In the genomic region with DNA sequence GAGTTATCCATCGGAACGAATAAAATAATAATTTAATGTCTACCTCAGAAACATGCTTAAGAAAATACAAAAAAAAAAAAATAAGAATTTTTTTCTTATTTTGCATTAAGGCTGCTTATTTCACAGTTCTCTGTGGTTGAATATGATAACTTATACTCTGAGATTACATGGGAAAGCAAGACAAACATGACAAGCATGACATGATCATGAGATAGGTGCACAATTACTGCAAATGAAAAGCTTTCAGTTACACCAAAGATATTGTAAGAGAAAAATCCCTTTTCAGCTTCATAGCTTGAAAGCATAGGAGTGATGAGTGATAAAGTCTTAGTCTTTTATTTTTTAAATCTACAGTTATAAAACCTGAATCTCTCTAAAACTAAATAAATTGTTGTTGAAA, we compare ENCODE assay signal across 25 cellular contexts.
"Had no signal": no experiment of that assay in that cellular context is flagged by ENCODE, and none has a peak within 500 bp of the region (broad histone marks: within the 10 kb centered on the region; RNA-seq: fewer than 3 reads in every experiment).

No MANE protein-coding gene starts in this region.

- DNase-seq: cortex of kidney; effector CD8-positive, alpha-beta T cell; effector memory CD8-positive, alpha-beta T cell; endodermal cell; erythroblast; esophagus squamous epithelium; foreskin fibroblast; foreskin melanocyte; gastrocnemius medialis; glutamatergic neuron; head of caudate nucleus; heart right ventricle; hippocampal formation; left cardiac atrium; left lung; left ventricle myocardium superior; lower lobe of right lung; mesenchymal stem cell; mucosa of descending colon; naive B cell; naive thymus-derived CD8-positive, alpha-beta T cell had no signal

- H3K36me3 Mint-ChIP-seq: mesothelial cell of epicardium; naive B cell; naive thymus-derived CD8-positive, alpha-beta T cell had no signal

- H3K27me3 ChIP-seq: esophagus squamous epithelium, gastrocnemius medialis, heart right ventricle, left lung had no signal

- ATAC-seq: effector memory CD8-positive, alpha-beta T cell; esophagus mucosa; gastrocnemius medialis; heart right ventricle; left cardiac atrium; left lung; left ventricle myocardium superior; lower lobe of right lung; mucosa of descending colon; naive thymus-derived CD8-positive, alpha-beta T cell had no signal

- H3K9me3 ChIP-seq: esophagus squamous epithelium, gastrocnemius medialis, heart right ventricle, left lung, lower lobe of right lung, mucosa of descending colon had no signal

- H3K36me3 ChIP-seq: esophagus squamous epithelium, gastrocnemius medialis, heart right ventricle, left lung, lower lobe of right lung had no signal

- H3K4me3 Mint-ChIP-seq: dendritic cell treated with granulocyte-macrophage colony-stimulating factor and Interleukin-4, amounts not matched to agents 40 ng/mL and 50 ng/mL, for 4 days; effector memory CD8-positive, alpha-beta T cell; endodermal cell; mesothelial cell of epicardium; naive B cell; naive thymus-derived CD8-positive, alpha-beta T cell had no signal

- H3K27ac ChIP-seq: epithelial cell of prostate, esophagus squamous epithelium, gastrocnemius medialis, heart right ventricle, left lung, lower lobe of right lung had no signal

- H3K4me1 Mint-ChIP-seq: mesothelial cell of epicardium; naive B cell; naive thymus-derived CD8-positive, alpha-beta T cell had no signal

- H3K4me3 ChIP-seq: esophagus squamous epithelium, gastrocnemius medialis, heart right ventricle, left lung, lower lobe of right lung, mucosa of descending colon had no signal

- H3K27me3 Mint-ChIP-seq: dendritic cell treated with granulocyte-macrophage colony-stimulating factor and Interleukin-4, amounts not matched to agents 40 ng/mL and 50 ng/mL, for 4 days; effector memory CD8-positive, alpha-beta T cell; naive B cell; naive thymus-derived CD8-positive, alpha-beta T cell had no signal

- H3K27ac Mint-ChIP-seq: dendritic cell treated with granulocyte-macrophage colony-stimulating factor and Interleukin-4, amounts not matched to agents 40 ng/mL and 50 ng/mL, for 4 days; effector memory CD8-positive, alpha-beta T cell; endodermal cell; mesothelial cell of epicardium; naive B cell; naive thymus-derived CD8-positive, alpha-beta T cell had no signal

- H3K4me1 ChIP-seq: gastrocnemius medialis, heart right ventricle, left lung, lower lobe of right lung had no signal

- H3K9me3 Mint-ChIP-seq: dendritic cell treated with granulocyte-macrophage colony-stimulating factor and Interleukin-4, amounts not matched to agents 40 ng/mL and 50 ng/mL, for 4 days; endodermal cell; mesothelial cell of epicardium had no signal
